Comparison of ENCODE assay signal across 13 cellular contexts in genomic region chr10:33137356-33138007, GRCh38.
DNase-seq lines count a peak whose midpoint lies in the region; ATAC-seq and TF ChIP-seq lines count a peak whose summit lies in the region.
"Had no signal": no experiment of that assay in that cellular context is flagged by ENCODE, and none has a peak within 500 bp of the region (broad histone marks: within the 10 kb centered on the region; RNA-seq: fewer than 3 reads in every experiment).

No MANE protein-coding gene starts in this region.

- intact Hi-C loops in activated T-helper 2 cell treated with anti-CD3 and anti-CD28 coated beads, Interferon-gamma antibody, Interleukin-2, Interleukin-4, amounts not matched to agents 10 μg/mL and 5 μg/mL and 100 μg/mL, durations not matched to agents 14 hours and 24 hours and 36 hours (cut with micrococcal nuclease), result loop anchor here (2.0 to 10.0 kb wide), 4 partner anchors 17 to 803 kb away; partner anchors contain the start of gene ITGB1

- H3K9me3 Mint-ChIP-seq in T-helper 1 cell treated with Interleukin-12 subunit alpha and Interleukin-12 subunit beta and Interleukin-4 antibody, amounts not matched to agents 30 μg/mL and 1 μg/mL, for 36 hours, result no peaks in the 10 kb centered on the region
- no peaks in the 10 kb centered on the region for H3K9me3 Mint-ChIP-seq in activated T-helper 2 cell treated with anti-CD3 and anti-CD28 coated beads, Interferon-gamma antibody, Interleukin-2, Interleukin-4, amounts not matched to agents 10 μg/mL and 5 μg/mL and 100 μg/mL, durations not matched to agents 14 hours and 24 hours and 36 hours
- H3K9me3 Mint-ChIP-seq in naive thymus-derived CD8-positive, alpha-beta T cell, result no peaks in the 10 kb centered on the region

- H3K4me1 Mint-ChIP-seq in T-helper 1 cell treated with Interleukin-12 subunit alpha and Interleukin-12 subunit beta and Interleukin-4 antibody, amounts not matched to agents 30 μg/mL and 1 μg/mL, for 36 hours (ENCODE audit: low read depth), result peaks cover 56% of the 10 kb centered on the region
- peaks cover 71% of the 10 kb centered on the region for H3K4me1 Mint-ChIP-seq in activated T-helper 2 cell treated with anti-CD3 and anti-CD28 coated beads, Interferon-gamma antibody, Interleukin-2, Interleukin-4, amounts not matched to agents 10 μg/mL and 5 μg/mL and 100 μg/mL, durations not matched to agents 14 hours and 24 hours and 36 hours (ENCODE audit: low read depth)
- H3K4me1 Mint-ChIP-seq in naive thymus-derived CD8-positive, alpha-beta T cell, result peaks cover 27 to 83% (median 69%) of the 10 kb centered on the region in 4 donors

- CTCF ChIA-PET in HEK293T (lab: Yijun Ruan, JAX), result no interaction called here

- no peaks in the 10 kb centered on the region for H3K27me3 Mint-ChIP-seq in T-helper 1 cell treated with Interleukin-12 subunit alpha and Interleukin-12 subunit beta and Interleukin-4 antibody, amounts not matched to agents 30 μg/mL and 1 μg/mL, for 36 hours (ENCODE audit: low read depth)
- no peaks in the 10 kb centered on the region for H3K27me3 Mint-ChIP-seq in activated T-helper 2 cell treated with anti-CD3 and anti-CD28 coated beads, Interferon-gamma antibody, Interleukin-2, Interleukin-4, amounts not matched to agents 10 μg/mL and 5 μg/mL and 100 μg/mL, durations not matched to agents 14 hours and 24 hours and 36 hours (ENCODE audit: low read depth)
- H3K27me3 Mint-ChIP-seq in naive thymus-derived CD8-positive, alpha-beta T cell, result peaks cover 0 to 1% (median 0%) of the 10 kb centered on the region in 5 donors

- no peak for ATAC-seq in naive thymus-derived CD8-positive, alpha-beta T cell
- no peak for ATAC-seq in GM19324 (IDR thresholded peaks at IDR 0.05; ENCODE audit: low FRiP score, unreplicated experiment)
- ATAC-seq: heart right ventricle, HepG2, left ventricle myocardium superior had no signal

- DNase-seq in T-helper 1 cell (no peak), HT1080 (ENCODE audit: low read depth) (peak; percentile 28), dermis blood vessel endothelial cell (no peak), HEK293T (ENCODE audit: extremely low spot score) (no peak)
- DNase-seq in activated T-helper 2 cell treated with anti-CD3 and anti-CD28 coated beads, Interferon-gamma antibody, Interleukin-2, Interleukin-4, amounts not matched to agents 10 μg/mL and 5 μg/mL and 100 μg/mL, durations not matched to agents 14 hours and 24 hours and 36 hours (ENCODE audit: low spot score), result no peak
- no peak for DNase-seq in naive thymus-derived CD8-positive, alpha-beta T cell
- DNase-seq: Caco-2, heart right ventricle, left ventricle myocardium superior, thyroid gland had no signal

- H3K36me3 Mint-ChIP-seq in T-helper 1 cell treated with Interleukin-12 subunit alpha and Interleukin-12 subunit beta and Interleukin-4 antibody, amounts not matched to agents 30 μg/mL and 1 μg/mL, for 36 hours (ENCODE audit: low read depth), result peaks cover 3% of the 10 kb centered on the region
- H3K36me3 Mint-ChIP-seq in activated T-helper 2 cell treated with anti-CD3 and anti-CD28 coated beads, Interferon-gamma antibody, Interleukin-2, Interleukin-4, amounts not matched to agents 10 μg/mL and 5 μg/mL and 100 μg/mL, durations not matched to agents 14 hours and 24 hours and 36 hours (ENCODE audit: low read depth), result no peaks in the 10 kb centered on the region
- H3K36me3 Mint-ChIP-seq in naive thymus-derived CD8-positive, alpha-beta T cell, result no peaks in the 10 kb centered on the region

- POLR2A ChIA-PET in naive thymus-derived CD8-positive, alpha-beta T cell (lab: Charles Lee), result interaction anchor here (2.3 to 2.8 kb wide), 2 partner anchors 11 kb away, joined by 12 to 51 read pairs; no protein-coding TSS in a partner anchor
- POLR2A ChIA-PET in HEK293T (lab: Yijun Ruan, JAX), result no interaction called here

- H3K27ac Mint-ChIP-seq in T-helper 1 cell treated with Interleukin-12 subunit alpha and Interleukin-12 subunit beta and Interleukin-4 antibody, amounts not matched to agents 30 μg/mL and 1 μg/mL, for 36 hours, result peak overlapping the region; percentile 85
- peak overlapping the region; percentile 88 for H3K27ac Mint-ChIP-seq in activated T-helper 2 cell treated with anti-CD3 and anti-CD28 coated beads, Interferon-gamma antibody, Interleukin-2, Interleukin-4, amounts not matched to agents 10 μg/mL and 5 μg/mL and 100 μg/mL, durations not matched to agents 14 hours and 24 hours and 36 hours
- H3K27ac Mint-ChIP-seq in naive thymus-derived CD8-positive, alpha-beta T cell, result peak overlapping the region; percentile 89 to 99 (median 97)

- no peak overlapping the region for H3K4me3 Mint-ChIP-seq in T-helper 1 cell treated with Interleukin-12 subunit alpha and Interleukin-12 subunit beta and Interleukin-4 antibody, amounts not matched to agents 30 μg/mL and 1 μg/mL, for 36 hours
- H3K4me3 Mint-ChIP-seq in activated T-helper 2 cell treated with anti-CD3 and anti-CD28 coated beads, Interferon-gamma antibody, Interleukin-2, Interleukin-4, amounts not matched to agents 10 μg/mL and 5 μg/mL and 100 μg/mL, durations not matched to agents 14 hours and 24 hours and 36 hours (ENCODE audit: low read depth), result no peak overlapping the region
- peak overlapping the region in 7 of 10 donors; percentile 5 to 76 (median 51) for H3K4me3 Mint-ChIP-seq in naive thymus-derived CD8-positive, alpha-beta T cell

TF ChIP-seq in HEK293T, 16 proteins besides CTCF, POLR2A, EP300 and RAD21:
- no peak for TF ChIP-seq PKNOX1 (IDR thresholded peaks at IDR 0.05)
- no peak for TF ChIP-seq HDGF (IDR thresholded peaks at IDR 0.05; ENCODE audit: borderline replicate concordance)

Comparison
In these comparisons a context has a peak if more than half of its experiments do, and no peak if none do; other contexts are left out.
1. H3K4me3 Mint-ChIP-seq: peak in naive thymus-derived CD8-positive, alpha-beta T cell (7 of 10); none in T-helper 1 cell treated with Interleukin-12 subunit alpha and Interleukin-12 subunit beta and Interleukin-4 antibody, amounts not matched to agents 30 μg/mL and 1 μg/mL, for 36 hours (single experiment) and activated T-helper 2 cell treated with anti-CD3 and anti-CD28 coated beads, Interferon-gamma antibody, Interleukin-2, Interleukin-4, amounts not matched to agents 10 μg/mL and 5 μg/mL and 100 μg/mL, durations not matched to agents 14 hours and 24 hours and 36 hours (single experiment).
2. Peak in every context shown above with its lines, with median percentiles within 50 percentile points of each other: H3K27ac Mint-ChIP-seq.